In the genomic region with DNA sequence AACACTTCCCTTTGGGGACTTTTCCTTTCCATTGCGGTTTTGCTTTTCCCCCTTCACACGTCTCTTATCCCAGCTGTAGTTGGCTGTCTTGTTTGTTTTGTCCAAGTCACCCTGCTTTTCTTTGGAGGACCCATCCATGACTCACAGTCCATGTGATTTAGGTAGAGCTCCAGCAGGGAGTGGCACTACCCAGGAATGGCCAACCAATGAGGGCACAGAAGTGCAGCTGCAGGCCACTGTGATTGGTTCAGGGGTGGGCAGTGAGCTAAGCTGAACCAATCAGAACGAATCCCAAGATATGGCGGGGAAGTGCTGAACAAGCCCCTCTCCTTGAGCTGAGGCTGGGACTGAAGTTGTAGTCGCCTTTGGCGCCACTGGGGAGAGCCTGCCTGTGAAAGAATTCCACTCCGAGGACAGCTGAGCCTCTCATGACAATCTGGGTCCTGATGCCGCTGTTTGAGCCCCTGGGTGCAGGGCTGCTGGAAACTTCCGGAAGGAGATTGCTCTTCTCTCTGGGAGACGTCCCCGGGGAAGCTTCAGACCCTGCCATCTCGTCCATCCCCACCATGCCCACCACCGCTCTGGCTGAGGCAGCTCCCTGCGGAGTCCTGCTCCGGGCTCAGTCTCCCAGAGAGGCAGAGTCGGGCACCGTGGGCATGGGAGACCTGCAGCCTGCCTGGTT, we compare ENCODE assay signal across 10 cellular contexts.
DNase-seq lines count a peak whose midpoint lies in the region; FAIRE-seq and TF ChIP-seq lines count a peak whose summit lies in the region.
"Had no signal": no experiment of that assay in that cellular context is flagged by ENCODE, and none has a peak within 500 bp of the region (broad histone marks: within the 10 kb centered on the region; RNA-seq: fewer than 3 reads in every experiment).

No MANE protein-coding gene starts in this region.

- DNase-seq in DMS53 (lab: John Stamatoyannopoulos, UW), result peak; percentile 19
- no peak for DNase-seq in DMS53 treated with DMSO at 0.1 percent for 48 hours (lab: John Stamatoyannopoulos, UW; ENCODE audit: unreplicated experiment)
- DNase-seq in NB4 (ENCODE audit: low read depth), result peak; percentile 43
- peak; percentile 28 for DNase-seq in bronchial epithelial cell (ENCODE audit: low read depth)
- DNase-seq in retinal pigment epithelial cell (ENCODE audit: low read depth), result peak; percentile 8
- DNase-seq in T-helper 1 cell, result no peak
- no peak for DNase-seq in NCI-H1092 treated with DMSO at 0.1 percent for 48 hours (lab: John Stamatoyannopoulos, UW)
- no peak for DNase-seq in DMS114 treated with DMSO at 0.1 percent for 48 hours (lab: John Stamatoyannopoulos, UW; ENCODE audit: unreplicated experiment)
- DNase-seq: activated naive CD4-positive, alpha-beta T cell treated with anti-CD3 and anti-CD28 coated beads, Interleukin-2, amount 10 ng/mL, durations not matched to agents 7 days and 5 days; heart right ventricle had no signal

- H3K36me3 ChIP-seq in bronchial epithelial cell (ENCODE audit: control insufficient read depth, insufficient read depth, low read length), result no peaks in the 10 kb centered on the region
- H3K36me3 ChIP-seq: heart right ventricle had no signal

- no peak for TF ChIP-seq CTCF in NB4 (IDR thresholded peaks at IDR 0.05; ENCODE audit: low read depth, low read length)
- no peak for TF ChIP-seq CTCF in bronchial epithelial cell (IDR thresholded peaks at IDR 0.05; ENCODE audit: insufficient read depth, low read length, severe bottlenecking)
- no peak for TF ChIP-seq CTCF in retinal pigment epithelial cell (conservative IDR thresholded peaks at IDR 0.05; ENCODE audit: low read depth, low read length)

- no peaks in the 10 kb centered on the region for H3K27me3 ChIP-seq in bronchial epithelial cell (ENCODE audit: control insufficient read depth, insufficient read depth, low read length)

- FAIRE-seq in bronchial epithelial cell (lab: Jason Lieb, UNC), result no peak

- no peak overlapping the region for H3K4me3 ChIP-seq in NB4 (ENCODE audit: low read depth, low read length)
- H3K4me3 ChIP-seq in bronchial epithelial cell (ENCODE audit: low read depth, low read length), result no peak overlapping the region
- H3K4me3 ChIP-seq in retinal pigment epithelial cell (ENCODE audit: low read length), result no peak overlapping the region
- H3K4me3 ChIP-seq: heart right ventricle had no signal

- no peak for TF ChIP-seq POLR2A in NB4 (IDR thresholded peaks at IDR 0.05; ENCODE audit: extremely low read depth, insufficient read length)

Comparison
In these comparisons a context has a peak if more than half of its experiments do, and no peak if none do; other contexts are left out.
1. DNase-seq: peak in DMS53 (single experiment), NB4 (single experiment), bronchial epithelial cell (single experiment) and retinal pigment epithelial cell (single experiment); none in DMS53 treated with DMSO at 0.1 percent for 48 hours (single experiment), T-helper 1 cell (0 of 5), NCI-H1092 treated with DMSO at 0.1 percent for 48 hours (single experiment) and DMS114 treated with DMSO at 0.1 percent for 48 hours (single experiment).